Comparison of ENCODE assay signal across 1 cellular context in the genomic region with DNA sequence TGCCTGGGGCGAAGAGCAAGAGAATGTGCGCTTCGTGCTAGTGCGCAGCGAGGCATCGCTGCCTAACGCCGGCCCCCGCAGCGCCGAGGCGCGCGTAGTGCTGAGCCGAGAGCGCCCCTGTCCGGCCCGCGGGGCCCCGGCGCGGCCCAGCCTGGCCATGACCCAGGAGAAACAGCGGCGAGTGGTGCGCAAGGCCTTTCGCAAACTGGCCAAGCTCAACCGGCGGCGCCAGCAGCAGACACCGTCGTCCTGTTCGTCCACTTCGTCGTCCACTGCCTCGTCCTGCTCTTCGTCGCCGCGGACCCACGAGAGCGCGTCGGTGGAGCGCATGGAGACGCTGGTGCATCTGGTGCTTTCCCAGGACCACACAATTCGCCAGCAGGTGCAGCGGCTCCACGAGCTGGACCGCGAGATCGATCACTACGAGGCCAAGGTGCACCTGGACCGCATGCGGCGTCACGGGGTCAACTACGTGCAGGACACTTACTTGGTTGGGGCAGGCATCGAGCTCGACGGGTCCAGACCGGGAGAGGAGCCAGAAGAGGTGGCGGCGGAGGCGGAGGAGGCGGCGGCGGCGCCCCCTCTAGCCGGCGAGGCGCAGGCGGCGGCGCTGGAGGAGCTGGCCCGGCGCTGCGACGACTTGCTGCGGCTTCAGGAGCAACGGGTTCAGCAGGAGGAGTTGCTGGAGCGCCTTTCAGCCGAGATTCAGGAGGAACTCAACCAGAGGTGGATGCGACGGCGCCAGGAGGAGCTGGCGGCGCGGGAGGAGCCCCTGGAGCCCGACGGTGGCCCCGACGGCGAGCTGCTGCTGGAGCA.
TF ChIP-seq lines count a peak whose summit lies in the region.

No MANE protein-coding gene starts in this region.

TF ChIP-seq in H1, 55 proteins besides CTCF, POLR2A, EP300 and RAD21 (continued from another document):
- TF ChIP-seq, protein P1, sequence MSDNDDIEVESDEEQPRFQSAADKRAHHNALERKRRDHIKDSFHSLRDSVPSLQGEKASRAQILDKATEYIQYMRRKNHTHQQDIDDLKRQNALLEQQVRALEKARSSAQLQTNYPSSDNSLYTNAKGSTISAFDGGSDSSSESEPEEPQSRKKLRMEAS (IDR thresholded peaks at IDR 0.05) = peak; percentile 98
- no peak; a peak in 1 of 4 replicates for TF ChIP-seq SIN3A (conservative IDR thresholded peaks at IDR 0.05 in 1 of 2, IDR thresholded peaks at IDR 0.05 in 1 of 2; ENCODE audit: low read depth in 1 of 2, low read length in 2 of 2)
- TF ChIP-seq CTBP2 (IDR thresholded peaks at IDR 0.05; ENCODE audit: borderline replicate concordance, insufficient read depth, insufficient read length, low read length) = peak; percentile 5
- TF ChIP-seq YY1 (IDR thresholded peaks at IDR 0.05; ENCODE audit: low read depth, low read length) = no peak
- no peak for TF ChIP-seq CBX8 (IDR thresholded peaks at IDR 0.05; ENCODE audit: borderline replicate concordance, low read depth, low read length)
- TF ChIP-seq, protein P2, sequence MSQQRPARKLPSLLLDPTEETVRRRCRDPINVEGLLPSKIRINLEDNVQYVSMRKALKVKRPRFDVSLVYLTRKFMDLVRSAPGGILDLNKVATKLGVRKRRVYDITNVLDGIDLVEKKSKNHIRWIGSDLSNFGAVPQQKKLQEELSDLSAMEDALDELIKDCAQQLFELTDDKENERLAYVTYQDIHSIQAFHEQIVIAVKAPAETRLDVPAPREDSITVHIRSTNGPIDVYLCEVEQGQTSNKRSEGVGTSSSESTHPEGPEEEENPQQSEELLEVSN (IDR thresholded peaks at IDR 0.05) = peak; percentile 91
- peak in 1 of 2 experiments; percentile 77; a peak in 1 of 4 replicates for TF ChIP-seq HDAC2 (IDR thresholded peaks at IDR 0.05; ENCODE audit: borderline replicate concordance in 1 of 2, low read depth in 2 of 2, low read length in 2 of 2)
- 0 out of 2 replicates have a peak, but pooled peaks have one; percentile 7 for TF ChIP-seq KDM1A (IDR thresholded peaks at IDR 0.05; ENCODE audit: borderline replicate concordance, low read length)
- TF ChIP-seq TEAD4 (IDR thresholded peaks at IDR 0.05; ENCODE audit: low read depth, low read length) = peak; percentile 78
- peak; percentile 21 for TF ChIP-seq RBBP5 (IDR thresholded peaks at IDR 0.05; ENCODE audit: borderline replicate concordance, low read depth, low read length)
- no peak for TF ChIP-seq PHF8 (conservative IDR thresholded peaks at IDR 0.05; ENCODE audit: low read depth, low read length)
- peak; percentile 53 for TF ChIP-seq ASH2L (IDR thresholded peaks at IDR 0.05; ENCODE audit: low read length)
- TF ChIP-seq SUZ12 (IDR thresholded peaks at IDR 0.05; ENCODE audit: low read length) = peak; percentile 87
- peak; percentile 68 for TF ChIP-seq KDM4A (IDR thresholded peaks at IDR 0.05; ENCODE audit: low read depth, low read length, severe bottlenecking)
- peak; percentile 79 for TF ChIP-seq EZH2 (IDR thresholded peaks at IDR 0.05; ENCODE audit: low read depth, low read length, severe bottlenecking)
- TF ChIP-seq, protein P3, sequence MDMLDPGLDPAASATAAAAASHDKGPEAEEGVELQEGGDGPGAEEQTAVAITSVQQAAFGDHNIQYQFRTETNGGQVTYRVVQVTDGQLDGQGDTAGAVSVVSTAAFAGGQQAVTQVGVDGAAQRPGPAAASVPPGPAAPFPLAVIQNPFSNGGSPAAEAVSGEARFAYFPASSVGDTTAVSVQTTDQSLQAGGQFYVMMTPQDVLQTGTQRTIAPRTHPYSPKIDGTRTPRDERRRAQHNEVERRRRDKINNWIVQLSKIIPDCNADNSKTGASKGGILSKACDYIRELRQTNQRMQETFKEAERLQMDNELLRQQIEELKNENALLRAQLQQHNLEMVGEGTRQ (IDR thresholded peaks at IDR 0.05; ENCODE audit: low read length) = 0 out of 2 replicates have a peak, but pooled peaks have one; percentile 11
- peak; percentile 15; the same call in 1 of the 2 replicates for TF ChIP-seq CREB1 (IDR thresholded peaks at IDR 0.05)
